Comparison of ENCODE assay signal across 12 cellular contexts in genomic region chr7:130998993-130999602, GRCh38.
DNase-seq lines count a peak whose midpoint lies in the region; ATAC-seq and TF ChIP-seq lines count a peak whose summit lies in the region.
"Had no signal": no experiment of that assay in that cellular context is flagged by ENCODE, and none has a peak within 500 bp of the region (broad histone marks: within the 10 kb centered on the region; RNA-seq: fewer than 3 reads in every experiment).

No MANE protein-coding gene starts in this region.

- 97% methylated on average over 3 of the region's 3 CpGs for WGBS in SK-N-SH (ENCODE audit: low lambda C conversion rate)
- WGBS in smooth muscle cell (ENCODE audit: low lambda C conversion rate): 91% methylated on average over 3 of the region's 3 CpGs

- H3K4me1 ChIP-seq in SK-N-SH (ENCODE audit: control insufficient read depth in 1 of 2, insufficient read depth in 2 of 2, low read depth in 1 of 2, low read length in 1 of 2) (peaks cover 5 to 31% of the 10 kb centered on the region in 2 experiments; a peak in 3 of 4 replicates), smooth muscle cell (ENCODE audit: low read depth) (peaks cover 11% of the 10 kb centered on the region)

- H3K27me3 ChIP-seq in SK-N-SH (ENCODE audit: insufficient read depth): no peaks in the 10 kb centered on the region
- H3K27me3 ChIP-seq in smooth muscle cell (ENCODE audit: low read depth): no peaks in the 10 kb centered on the region

- H3F3A ChIP-seq in SK-N-SH (replicated peaks; ENCODE audit: insufficient read depth) (peaks cover 3% of the 10 kb centered on the region), smooth muscle cell (ENCODE audit: low read depth) (no peaks in the 10 kb centered on the region)

- H3K9ac ChIP-seq in SK-N-SH: no peak overlapping the region
- peak overlapping the region; percentile 21 for H3K9ac ChIP-seq in smooth muscle cell (ENCODE audit: low read depth)

- no peak for TF ChIP-seq EP300 in SK-N-SH (IDR thresholded peaks at IDR 0.05; ENCODE audit: borderline replicate concordance in 1 of 2, low read depth in 1 of 2, low read length in 1 of 2)

- POLR2A ChIA-PET in SK-N-SH (lab: Yijun Ruan, JAX): no interaction called here

- no peak for TF ChIP-seq RAD21 in SK-N-SH (IDR thresholded peaks at IDR 0.05; ENCODE audit: low read length)

- no peaks in the 10 kb centered on the region for H3K9me2 ChIP-seq in SK-N-SH

- DNase-seq in HCEC 1CT (peak; percentile 68), SK-N-SH (no peak), epithelial cell of esophagus (ENCODE audit: low read depth) (peak; percentile 88), smooth muscle cell (lab: John Stamatoyannopoulos, UW; ENCODE audit: unreplicated experiment) (no peak), NCI-H524 (lab: John Stamatoyannopoulos, UW) (no peak), NCI-H1092 (lab: John Stamatoyannopoulos, UW) (no peak), cerebellum (ENCODE audit: low spot score) (no peak)
- DNase-seq: midbrain; NCI-H1417; RPMI8226; stimulated activated CD4-positive, alpha-beta T cell treated with anti-CD3 and anti-CD28 coated beads, Interleukin-2, amount 100 ng/mL, for 48 hours had no signal

- H2AFZ ChIP-seq in SK-N-SH (ENCODE audit: low read depth) (no peak overlapping the region), smooth muscle cell (ENCODE audit: low read depth) (no peak overlapping the region)

- H3K79me2 ChIP-seq in SK-N-SH (ENCODE audit: insufficient read depth) (peaks cover 35% of the 10 kb centered on the region), smooth muscle cell (ENCODE audit: low read depth) (peaks cover 1% of the 10 kb centered on the region)

- CTCF ChIA-PET in SK-N-SH (lab: Yijun Ruan, JAX): interaction anchor here (1.0 to 11.6 kb wide), 6 partner anchors 9 to 103 kb away, joined by 3 to 105 read pairs (median 5); no protein-coding TSS in a partner anchor

- H3K36me3 ChIP-seq in SK-N-SH (replicated peaks in 1 of 2; ENCODE audit: control insufficient read depth in 1 of 2, insufficient read depth in 2 of 2, low read length in 1 of 2) (peaks cover 0 to 7% of the 10 kb centered on the region in 2 experiments), smooth muscle cell (ENCODE audit: low read depth) (no peaks in the 10 kb centered on the region)

- H4K20me1 ChIP-seq in SK-N-SH (ENCODE audit: insufficient read depth) (peaks cover 20% of the 10 kb centered on the region), smooth muscle cell (ENCODE audit: low read depth) (no peaks in the 10 kb centered on the region)

- H3K4me3 ChIP-seq in SK-N-SH (ENCODE audit: low read depth in 2 of 2, low read length in 1 of 2) (no peak overlapping the region), epithelial cell of esophagus (ENCODE audit: low read length) (no peak overlapping the region), smooth muscle cell (no peak overlapping the region)

- H3K9me3 ChIP-seq in SK-N-SH (peaks cover 5% of the 10 kb centered on the region; the same call in 1 of the 2 replicates), smooth muscle cell (replicated peaks; ENCODE audit: low read depth) (no peaks in the 10 kb centered on the region)

- no peak overlapping the region for H3K27ac ChIP-seq in SK-N-SH (ENCODE audit: low read depth in 2 of 2, low read length in 1 of 2)
- peak overlapping the region; percentile 50 for H3K27ac ChIP-seq in smooth muscle cell (ENCODE audit: low read depth)

- ATAC-seq in HG03378 (IDR thresholded peaks at IDR 0.05; ENCODE audit: unreplicated experiment): no peak

- no peak for TF ChIP-seq CTCF in SK-N-SH (IDR thresholded peaks at IDR 0.05)
- TF ChIP-seq CTCF in epithelial cell of esophagus (IDR thresholded peaks at IDR 0.05; ENCODE audit: insufficient read depth, low read depth, low read length, missing control alignments): peak; percentile 2
- no peak for TF ChIP-seq CTCF in smooth muscle cell (IDR thresholded peaks at IDR 0.05; ENCODE audit: borderline replicate concordance, insufficient read depth, poor library complexity, severe bottlenecking)

- H3K4me2 ChIP-seq in SK-N-SH (no peak overlapping the region), smooth muscle cell (peak overlapping the region; percentile 43)

TF ChIP-seq in SK-N-SH, 30 proteins besides CTCF, POLR2A, EP300 and RAD21:
- TF ChIP-seq TCF12 (IDR thresholded peaks at IDR 0.05) (no peak; the same call in 1 of the 2 replicates), GABPA (IDR thresholded peaks at IDR 0.05; ENCODE audit: low read depth) (no peak), SMC3 (IDR thresholded peaks at IDR 0.05; ENCODE audit: low read depth, low read length) (no peak), ELF1 (IDR thresholded peaks at IDR 0.05) (no peak), JUND (IDR thresholded peaks at IDR 0.05) (peak; percentile 7; the same call in 1 of the 2 replicates), NFIC (IDR thresholded peaks at IDR 0.05; ENCODE audit: borderline replicate concordance) (no peak)

Comparison
In these comparisons a context has a peak if more than half of its experiments do, and no peak if none do; other contexts are left out.
1. DNase-seq: peak in HCEC 1CT (single experiment) and epithelial cell of esophagus (single experiment); none in SK-N-SH (single experiment), smooth muscle cell (single experiment), NCI-H524 (0 of 2), NCI-H1092 (single experiment) and cerebellum (single experiment).